Comparison of ENCODE assay signal across 15 cellular contexts in the genomic region with DNA sequence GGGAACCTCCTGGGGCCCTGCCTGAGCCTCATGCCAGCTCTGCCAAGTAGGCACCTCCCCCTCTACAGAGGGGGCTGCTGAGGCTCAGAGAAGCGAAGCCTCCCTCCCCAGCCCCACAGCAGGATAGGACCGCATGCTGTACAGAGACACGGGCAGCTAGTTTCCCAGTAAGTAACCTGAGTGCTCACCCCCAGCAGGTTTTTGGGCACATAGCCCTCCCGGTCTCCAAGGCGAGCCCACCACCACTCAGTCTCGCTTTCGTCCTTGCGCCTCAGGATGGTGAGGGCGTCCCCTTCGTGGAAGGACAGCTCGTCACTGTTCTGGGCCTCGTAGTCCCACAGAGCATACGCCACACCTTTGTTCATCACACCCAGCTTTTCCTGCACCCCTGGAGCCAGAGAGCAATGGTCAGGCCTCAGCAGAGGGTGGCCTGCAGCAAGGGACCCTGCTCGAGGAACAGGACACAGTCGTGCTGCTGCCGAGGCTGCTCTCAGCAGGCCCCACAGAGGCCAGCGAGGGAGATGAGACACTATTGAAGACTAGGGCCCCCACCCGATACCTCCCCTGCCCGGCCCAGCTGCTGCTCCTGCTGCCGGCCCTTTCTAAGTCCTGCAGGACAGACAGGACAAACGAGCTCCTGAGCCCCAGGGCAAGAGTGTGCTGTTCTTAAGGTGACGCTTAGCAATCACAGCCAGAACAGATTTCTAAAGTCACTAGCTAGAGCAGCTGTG. TPM values are rescaled to one million over a fixed set of nuclear protein-coding genes. Genes with fewer than 3 reads are reported as not detected.
DNase-seq lines count a peak whose midpoint lies in the region; ATAC-seq and TF ChIP-seq lines count a peak whose summit lies in the region.
"Had no signal": no experiment of that assay in that cellular context is flagged by ENCODE, and none has a peak within 500 bp of the region (broad histone marks: within the 10 kb centered on the region; RNA-seq: fewer than 3 reads in every experiment).

No MANE protein-coding gene starts in this region.

- 67 to 83% methylated on average over 8 to 10 of the region's 22 CpGs for WGBS in esophagus squamous epithelium, 2 donors
- 81% methylated on average over 22 of the region's 22 CpGs for WGBS in hepatocyte (ENCODE audit: low lambda C conversion rate, missing lambda C conversion rate)

- H3K9ac ChIP-seq in skeletal muscle tissue (ENCODE audit: low read depth in 1 of 3, low read length in 3 of 3) (peak overlapping the region in 2 of 3 donors; percentile 20 to 45), colonic mucosa (ENCODE audit: low read depth in 2 of 2, low read length in 2 of 2) (no peak overlapping the region)

- no peak overlapping the region for H3K4me2 ChIP-seq in hepatocyte

- DNase-seq in RWPE2 (ENCODE audit: low spot score) (peak; percentile 60), esophagus squamous epithelium (lab: John Stamatoyannopoulos, UW) (no peak), hepatocyte (ENCODE audit: low spot score) (no peak), colonic mucosa (no peak)
- DNase-seq in effector memory CD4-positive, alpha-beta T cell = no peak
- DNase-seq: activated CD8-positive, alpha-beta memory T cell treated with anti-CD3 and anti-CD28 coated beads for 24 hours; activated gamma-delta T cell treated with Interleukin-2 at 50 U/mL for 16 hours; EL; NCI-H187 treated with DMSO at 0.1 percent for 48 hours; NCI-H526 treated with DMSO at 0.1 percent for 48 hours; stimulated activated CD4-positive, alpha-beta T cell treated with anti-CD3 and anti-CD28 coated beads, Interleukin-2, amount 100 ng/mL, for 24 hours had no signal

- H3K27ac ChIP-seq in 22Rv1 = peak overlapping the region; percentile 78
- no peak overlapping the region for H3K27ac ChIP-seq in RWPE2 (ENCODE audit: poor library complexity, severe bottlenecking)
- peak overlapping the region; percentile 79 to 92 (median 88) for H3K27ac ChIP-seq in esophagus squamous epithelium
- no peak overlapping the region for H3K27ac ChIP-seq in skeletal muscle tissue (ENCODE audit: low read depth, low read length)
- no peak overlapping the region for H3K27ac ChIP-seq in hepatocyte
- H3K27ac ChIP-seq in colonic mucosa = no peak overlapping the region
- H3K27ac ChIP-seq in effector memory CD4-positive, alpha-beta T cell (ENCODE audit: insufficient read depth, low read length, poor library complexity, severe bottlenecking) = no peak overlapping the region

- no peaks in the 10 kb centered on the region for H3K79me2 ChIP-seq in hepatocyte

- intact Hi-C loops in esophagus squamous epithelium (cut with DNase I) = no loop called here
- intact Hi-C loops in colonic mucosa (cut with DNase I) = no loop called here

- H3K4me3 ChIP-seq in RWPE2 (ENCODE audit: severe bottlenecking) (no peak overlapping the region), esophagus squamous epithelium (peak overlapping the region in 1 of 4 donors; percentile 1), skeletal muscle tissue (ENCODE audit: low read length in 3 of 3) (no peak overlapping the region), hepatocyte (no peak overlapping the region), colonic mucosa (no peak overlapping the region)
- H3K4me3 ChIP-seq in effector memory CD4-positive, alpha-beta T cell (ENCODE audit: insufficient read depth, low read depth, low read length, poor library complexity, severe bottlenecking) = no peak overlapping the region

- H3K36me3 ChIP-seq in RWPE2 (ENCODE audit: low read depth) (peaks cover 43% of the 10 kb centered on the region), esophagus squamous epithelium (peaks cover 8 to 99% (median 33%) of the 10 kb centered on the region in 3 donors), skeletal muscle tissue (ENCODE audit: control insufficient read depth in 3 of 3, insufficient read depth in 3 of 3, low read length in 3 of 3) (peaks cover 37 to 48% (median 46%) of the 10 kb centered on the region in 3 donors), hepatocyte (replicated peaks; ENCODE audit: insufficient read depth, low read depth) (no peaks in the 10 kb centered on the region), colonic mucosa (peaks cover 12% of the 10 kb centered on the region)
- peaks cover 37% of the 10 kb centered on the region for H3K36me3 ChIP-seq in effector memory CD4-positive, alpha-beta T cell (ENCODE audit: control insufficient read depth, insufficient read depth, low read length)

- no peak for TF ChIP-seq CTCF in 22Rv1 (IDR thresholded peaks at IDR 0.05)
- TF ChIP-seq CTCF in RWPE2 (IDR thresholded peaks at IDR 0.05; ENCODE audit: poor library complexity, severe bottlenecking) = no peak
- no peak for TF ChIP-seq CTCF in esophagus squamous epithelium (IDR thresholded peaks at IDR 0.05)
- no peak for TF ChIP-seq CTCF in hepatocyte (IDR thresholded peaks at IDR 0.05; ENCODE audit: poor library complexity)
- TF ChIP-seq CTCF in colonic mucosa (IDR thresholded peaks at IDR 0.05) = no peak

- no peaks in the 10 kb centered on the region for H3K4me1 ChIP-seq in RWPE2 (ENCODE audit: insufficient read depth, poor library complexity, severe bottlenecking)
- peaks cover 23 to 77% (median 49%) of the 10 kb centered on the region in 3 donors for H3K4me1 ChIP-seq in esophagus squamous epithelium
- peaks cover 7 to 21% (median 18%) of the 10 kb centered on the region in 3 donors for H3K4me1 ChIP-seq in skeletal muscle tissue (ENCODE audit: control insufficient read depth in 3 of 3, insufficient read depth in 3 of 3, low read length in 3 of 3)
- no peaks in the 10 kb centered on the region for H3K4me1 ChIP-seq in hepatocyte (ENCODE audit: insufficient read depth)
- no peaks in the 10 kb centered on the region for H3K4me1 ChIP-seq in colonic mucosa
- H3K4me1 ChIP-seq in effector memory CD4-positive, alpha-beta T cell (ENCODE audit: control insufficient read depth, insufficient read depth, low read length, poor library complexity, severe bottlenecking) = no peaks in the 10 kb centered on the region

- TF ChIP-seq POLR2A in esophagus squamous epithelium (IDR thresholded peaks at IDR 0.05) = no peak

- H3K27me3 ChIP-seq in RWPE2 (ENCODE audit: insufficient read depth, poor library complexity, severe bottlenecking) (no peaks in the 10 kb centered on the region), esophagus squamous epithelium (no peaks in the 10 kb centered on the region), skeletal muscle tissue (ENCODE audit: control insufficient read depth in 3 of 3, insufficient read depth in 3 of 3, low read length in 3 of 3) (no peaks in the 10 kb centered on the region), hepatocyte (no peaks in the 10 kb centered on the region), colonic mucosa (no peaks in the 10 kb centered on the region)
- H3K27me3 ChIP-seq in effector memory CD4-positive, alpha-beta T cell (replicated peaks; ENCODE audit: control insufficient read depth, insufficient read depth, low read length, poor library complexity, severe bottlenecking) = no peaks in the 10 kb centered on the region

- no peak overlapping the region for H2AFZ ChIP-seq in hepatocyte

- no peaks in the 10 kb centered on the region for H4K20me1 ChIP-seq in hepatocyte (ENCODE audit: insufficient read depth, poor library complexity, severe bottlenecking)

- H3K9me3 ChIP-seq in RWPE2 (ENCODE audit: severe bottlenecking) (no peaks in the 10 kb centered on the region), esophagus squamous epithelium (no peaks in the 10 kb centered on the region), skeletal muscle tissue (ENCODE audit: control insufficient read depth in 3 of 3, low read length in 3 of 3) (no peaks in the 10 kb centered on the region), hepatocyte (ENCODE audit: low read depth) (no peaks in the 10 kb centered on the region), colonic mucosa (no peaks in the 10 kb centered on the region)
- no peaks in the 10 kb centered on the region for H3K9me3 ChIP-seq in effector memory CD4-positive, alpha-beta T cell (ENCODE audit: control insufficient read depth, low read length)

- H3K9me2 ChIP-seq in hepatocyte (replicated peaks; ENCODE audit: insufficient read depth) = no peaks in the 10 kb centered on the region

- ATAC-seq in RWPE2 (ENCODE audit: low read depth) (0 out of 3 replicates have a peak, but pooled peaks have one; percentile 3), HG02623 (IDR thresholded peaks at IDR 0.05; ENCODE audit: unreplicated experiment) (no peak)
- ATAC-seq: Panc1 had no signal

RNA-seq across cellular contexts. Expression of a gene that starts 20.4 kb away (rescaled TPM):
- total RNA-seq in esophagus squamous epithelium = 100 to 1,000 TPM in 2 of 4 donors, 10 to 100 TPM in 2; 69.5 to 134 (median 89.3) TPM
- 31.3 TPM for total RNA-seq in skeletal muscle tissue
- 39.4 and 59.2 TPM in 2 replicates for total RNA-seq in hepatocyte
- 51.3 and 55.2 TPM in 2 replicates for polyA plus RNA-seq in hepatocyte
- 10 to 100 TPM; 49.3 to 68.9 TPM for total RNA-seq in colonic mucosa

RNA-seq across cellular contexts. Expression of a gene that starts 20.7 kb away (rescaled TPM):
- total RNA-seq in esophagus squamous epithelium (10 to 100 TPM; 10.9 to 17.8 (median 12.6) TPM), skeletal muscle tissue (2.1 TPM), hepatocyte (7.1 and 9.1 TPM in 2 replicates), colonic mucosa (10 to 100 TPM in 1 of 2 donors, 1 to 10 TPM in 1; 8.3 to 70.0 TPM)
- polyA plus RNA-seq in hepatocyte = 7.7 and 8.2 TPM in 2 replicates

Comparison
In these comparisons a context has a peak if more than half of its experiments do, and no peak if none do; other contexts are left out.
1. H3K27ac ChIP-seq: peak in 22Rv1 (single experiment) and esophagus squamous epithelium (4 of 4); none in RWPE2 (single experiment), skeletal muscle tissue (single experiment), hepatocyte (single experiment), colonic mucosa (single experiment) and effector memory CD4-positive, alpha-beta T cell (single experiment).
2. H3K9ac ChIP-seq: peak in skeletal muscle tissue (2 of 3); none in colonic mucosa (0 of 2).